ENCODE assay signal across 1 cellular context in genomic region chr19:7294571-7295212, GRCh38.
TF ChIP-seq lines count a peak whose summit lies in the region.

No MANE protein-coding gene starts in this region.

TF ChIP-seq in HepG2, 621 proteins besides CTCF, POLR2A, EP300 and RAD21 (continued from another document and continues in another):
- TF ChIP-seq MLXIP (CRISPR knock-in tag; IDR thresholded peaks at IDR 0.05; ENCODE audit: borderline replicate concordance): peak; percentile 73; the same call in 1 of the 2 replicates
- 0 out of 2 replicates have a peak, but pooled peaks have one; percentile 36 for TF ChIP-seq FOXJ3 (CRISPR knock-in tag; IDR thresholded peaks at IDR 0.05; ENCODE audit: borderline replicate concordance)
- TF ChIP-seq, protein P1, sequence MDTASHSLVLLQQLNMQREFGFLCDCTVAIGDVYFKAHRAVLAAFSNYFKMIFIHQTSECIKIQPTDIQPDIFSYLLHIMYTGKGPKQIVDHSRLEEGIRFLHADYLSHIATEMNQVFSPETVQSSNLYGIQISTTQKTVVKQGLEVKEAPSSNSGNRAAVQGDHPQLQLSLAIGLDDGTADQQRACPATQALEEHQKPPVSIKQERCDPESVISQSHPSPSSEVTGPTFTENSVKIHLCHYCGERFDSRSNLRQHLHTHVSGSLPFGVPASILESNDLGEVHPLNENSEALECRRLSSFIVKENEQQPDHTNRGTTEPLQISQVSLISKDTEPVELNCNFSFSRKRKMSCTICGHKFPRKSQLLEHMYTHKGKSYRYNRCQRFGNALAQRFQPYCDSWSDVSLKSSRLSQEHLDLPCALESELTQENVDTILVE (CRISPR knock-in tag; IDR thresholded peaks at IDR 0.05): 0 out of 2 replicates have a peak, but pooled peaks have one; percentile 25
- TF ChIP-seq ZBTB20 (CRISPR knock-in tag; IDR thresholded peaks at IDR 0.05; ENCODE audit: borderline replicate concordance, low read depth): peak; percentile 46; the same call in 1 of the 2 replicates
- TF ChIP-seq ZNF792 (CRISPR knock-in tag; IDR thresholded peaks at IDR 0.05): 0 out of 2 replicates have a peak, but pooled peaks have one; percentile 78
- peak in 1 of 2 experiments; percentile 68; a peak in 1 of 4 replicates for TF ChIP-seq HMGXB4 (CRISPR knock-in tag; IDR thresholded peaks at IDR 0.05; ENCODE audit: borderline replicate concordance in 1 of 2, low read depth in 1 of 2)
- TF ChIP-seq ASH2L (IDR thresholded peaks at IDR 0.05; ENCODE audit: insufficient read length, low read depth, low read length): peak; percentile 29
- peak; percentile 41; the same call in 1 of the 2 replicates for TF ChIP-seq MXD1 (CRISPR knock-in tag; IDR thresholded peaks at IDR 0.05)
- peak; percentile 62; the same call in 1 of the 2 replicates for TF ChIP-seq FLYWCH1 (CRISPR knock-in tag; IDR thresholded peaks at IDR 0.05)
- peak; percentile 90 for TF ChIP-seq SATB2 (CRISPR knock-in tag; IDR thresholded peaks at IDR 0.05)
- peak; percentile 85 for TF ChIP-seq ZNF256 (CRISPR knock-in tag; conservative IDR thresholded peaks at IDR 0.05)
- TF ChIP-seq ZSCAN31 (CRISPR knock-in tag; IDR thresholded peaks at IDR 0.05; ENCODE audit: low read depth): no peak
- no peak for TF ChIP-seq ZNF430 (CRISPR knock-in tag; IDR thresholded peaks at IDR 0.05)
- TF ChIP-seq ZBTB1 (CRISPR knock-in tag; IDR thresholded peaks at IDR 0.05; ENCODE audit: borderline replicate concordance): no peak
- peak; percentile 62; the same call in 1 of the 2 replicates for TF ChIP-seq TSC22D2 (CRISPR knock-in tag; IDR thresholded peaks at IDR 0.05; ENCODE audit: borderline replicate concordance)
- TF ChIP-seq TOPORS (CRISPR knock-in tag; IDR thresholded peaks at IDR 0.05): no peak
- TF ChIP-seq ZNF570 (CRISPR knock-in tag; IDR thresholded peaks at IDR 0.05; ENCODE audit: borderline replicate concordance): no peak
- peak; percentile 40; the same call in 1 of the 2 replicates for TF ChIP-seq ZNF503 (CRISPR knock-in tag; IDR thresholded peaks at IDR 0.05)
- TF ChIP-seq ETV5 (CRISPR knock-in tag; IDR thresholded peaks at IDR 0.05; ENCODE audit: borderline replicate concordance): peak; percentile 29; the same call in 1 of the 2 replicates
- peak; percentile 53 for TF ChIP-seq GZF1 (CRISPR knock-in tag; IDR thresholded peaks at IDR 0.05)
- peak; percentile 13 for TF ChIP-seq KDM2A (CRISPR knock-in tag; IDR thresholded peaks at IDR 0.05; ENCODE audit: borderline replicate concordance, low read depth)
- TF ChIP-seq BATF2 (CRISPR knock-in tag; IDR thresholded peaks at IDR 0.05): 0 out of 2 replicates have a peak, but pooled peaks have one; percentile 68
- peak; percentile 79; the same call in 1 of the 2 replicates for TF ChIP-seq ZNF773 (CRISPR knock-in tag; IDR thresholded peaks at IDR 0.05; ENCODE audit: borderline replicate concordance)
- TF ChIP-seq STAT5B (CRISPR knock-in tag; IDR thresholded peaks at IDR 0.05): peak; percentile 82
- TF ChIP-seq EEA1 (CRISPR knock-in tag; IDR thresholded peaks at IDR 0.05; ENCODE audit: borderline replicate concordance): peak; percentile 41; the same call in 1 of the 2 replicates
- TF ChIP-seq KAT2B (IDR thresholded peaks at IDR 0.05; ENCODE audit: borderline replicate concordance, low read depth, low read length): no peak
- TF ChIP-seq, protein P2, sequence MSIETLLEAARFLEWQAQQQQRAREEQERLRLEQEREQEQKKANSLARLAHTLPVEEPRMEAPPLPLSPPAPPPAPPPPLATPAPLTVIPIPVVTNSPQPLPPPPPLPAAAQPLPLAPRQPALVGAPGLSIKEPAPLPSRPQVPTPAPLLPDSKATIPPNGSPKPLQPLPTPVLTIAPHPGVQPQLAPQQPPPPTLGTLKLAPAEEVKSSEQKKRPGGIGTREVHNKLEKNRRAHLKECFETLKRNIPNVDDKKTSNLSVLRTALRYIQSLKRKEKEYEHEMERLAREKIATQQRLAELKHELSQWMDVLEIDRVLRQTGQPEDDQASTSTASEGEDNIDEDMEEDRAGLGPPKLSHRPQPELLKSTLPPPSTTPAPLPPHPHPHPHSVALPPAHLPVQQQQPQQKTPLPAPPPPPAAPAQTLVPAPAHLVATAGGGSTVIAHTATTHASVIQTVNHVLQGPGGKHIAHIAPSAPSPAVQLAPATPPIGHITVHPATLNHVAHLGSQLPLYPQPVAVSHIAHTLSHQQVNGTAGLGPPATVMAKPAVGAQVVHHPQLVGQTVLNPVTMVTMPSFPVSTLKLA (IDR thresholded peaks at IDR 0.05): peak; percentile 54
- TF ChIP-seq ZNF598 (CRISPR knock-in tag; IDR thresholded peaks at IDR 0.05; ENCODE audit: borderline replicate concordance): peak; percentile 87; the same call in 1 of the 2 replicates
- TF ChIP-seq HOXA9 (CRISPR knock-in tag; IDR thresholded peaks at IDR 0.05; ENCODE audit: borderline replicate concordance): peak; percentile 31; the same call in 1 of the 2 replicates
- peak; percentile 52; the same call in 1 of the 2 replicates for TF ChIP-seq HOXA5 (CRISPR knock-in tag; IDR thresholded peaks at IDR 0.05)
- 0 out of 2 replicates have a peak, but pooled peaks have one; percentile 71 for TF ChIP-seq ZSCAN20 (CRISPR knock-in tag; IDR thresholded peaks at IDR 0.05; ENCODE audit: borderline replicate concordance)
- TF ChIP-seq TIGD3 (CRISPR knock-in tag; IDR thresholded peaks at IDR 0.05; ENCODE audit: borderline replicate concordance): peak; percentile 55; the same call in 1 of the 2 replicates
- TF ChIP-seq, protein P3, sequence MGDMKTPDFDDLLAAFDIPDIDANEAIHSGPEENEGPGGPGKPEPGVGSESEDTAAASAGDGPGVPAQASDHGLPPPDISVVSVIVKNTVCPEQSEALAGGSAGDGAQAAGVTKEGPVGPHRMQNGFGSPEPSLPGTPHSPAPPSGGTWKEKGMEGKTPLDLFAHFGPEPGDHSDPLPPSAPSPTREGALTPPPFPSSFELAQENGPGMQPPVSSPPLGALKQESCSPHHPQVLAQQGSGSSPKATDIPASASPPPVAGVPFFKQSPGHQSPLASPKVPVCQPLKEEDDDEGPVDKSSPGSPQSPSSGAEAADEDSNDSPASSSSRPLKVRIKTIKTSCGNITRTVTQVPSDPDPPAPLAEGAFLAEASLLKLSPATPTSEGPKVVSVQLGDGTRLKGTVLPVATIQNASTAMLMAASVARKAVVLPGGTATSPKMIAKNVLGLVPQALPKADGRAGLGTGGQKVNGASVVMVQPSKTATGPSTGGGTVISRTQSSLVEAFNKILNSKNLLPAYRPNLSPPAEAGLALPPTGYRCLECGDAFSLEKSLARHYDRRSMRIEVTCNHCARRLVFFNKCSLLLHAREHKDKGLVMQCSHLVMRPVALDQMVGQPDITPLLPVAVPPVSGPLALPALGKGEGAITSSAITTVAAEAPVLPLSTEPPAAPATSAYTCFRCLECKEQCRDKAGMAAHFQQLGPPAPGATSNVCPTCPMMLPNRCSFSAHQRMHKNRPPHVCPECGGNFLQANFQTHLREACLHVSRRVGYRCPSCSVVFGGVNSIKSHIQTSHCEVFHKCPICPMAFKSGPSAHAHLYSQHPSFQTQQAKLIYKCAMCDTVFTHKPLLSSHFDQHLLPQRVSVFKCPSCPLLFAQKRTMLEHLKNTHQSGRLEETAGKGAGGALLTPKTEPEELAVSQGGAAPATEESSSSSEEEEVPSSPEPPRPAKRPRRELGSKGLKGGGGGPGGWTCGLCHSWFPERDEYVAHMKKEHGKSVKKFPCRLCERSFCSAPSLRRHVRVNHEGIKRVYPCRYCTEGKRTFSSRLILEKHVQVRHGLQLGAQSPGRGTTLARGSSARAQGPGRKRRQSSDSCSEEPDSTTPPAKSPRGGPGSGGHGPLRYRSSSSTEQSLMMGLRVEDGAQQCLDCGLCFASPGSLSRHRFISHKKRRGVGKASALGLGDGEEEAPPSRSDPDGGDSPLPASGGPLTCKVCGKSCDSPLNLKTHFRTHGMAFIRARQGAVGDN (CRISPR knock-in tag; IDR thresholded peaks at IDR 0.05): peak; percentile 97
- TF ChIP-seq ZSCAN9 (CRISPR knock-in tag; IDR thresholded peaks at IDR 0.05; ENCODE audit: borderline replicate concordance): peak; percentile 68; the same call in 1 of the 2 replicates
- TF ChIP-seq HOXA7 (CRISPR knock-in tag; IDR thresholded peaks at IDR 0.05): no peak
- TF ChIP-seq E2F1 (CRISPR knock-in tag; IDR thresholded peaks at IDR 0.05): peak; percentile 29; the same call in 1 of the 2 replicates
- peak; percentile 76 for TF ChIP-seq PHF21A (CRISPR knock-in tag; IDR thresholded peaks at IDR 0.05)
- TF ChIP-seq ZNF44 (CRISPR knock-in tag; IDR thresholded peaks at IDR 0.05): 0 out of 2 replicates have a peak, but pooled peaks have one; percentile 55
- no peak for TF ChIP-seq ZNF484 (CRISPR knock-in tag; IDR thresholded peaks at IDR 0.05; ENCODE audit: borderline replicate concordance, low read depth)
- peak; percentile 50 for TF ChIP-seq HDAC1 (CRISPR knock-in tag; IDR thresholded peaks at IDR 0.05)
- TF ChIP-seq FOXA3 (CRISPR knock-in tag; IDR thresholded peaks at IDR 0.05): peak; percentile 32; the same call in 1 of the 2 replicates
- peak; percentile 79; the same call in 1 of the 2 replicates for TF ChIP-seq ZNF530 (CRISPR knock-in tag; IDR thresholded peaks at IDR 0.05; ENCODE audit: low read depth)
- peak; percentile 78; the same call in 1 of the 2 replicates for TF ChIP-seq ZNF567 (CRISPR knock-in tag; IDR thresholded peaks at IDR 0.05; ENCODE audit: borderline replicate concordance)
- peak; percentile 63; the same call in 1 of the 2 replicates for TF ChIP-seq TEAD2 (CRISPR knock-in tag; IDR thresholded peaks at IDR 0.05)
